18 cellular contexts compared by ENCODE assay signal in the genomic region with DNA sequence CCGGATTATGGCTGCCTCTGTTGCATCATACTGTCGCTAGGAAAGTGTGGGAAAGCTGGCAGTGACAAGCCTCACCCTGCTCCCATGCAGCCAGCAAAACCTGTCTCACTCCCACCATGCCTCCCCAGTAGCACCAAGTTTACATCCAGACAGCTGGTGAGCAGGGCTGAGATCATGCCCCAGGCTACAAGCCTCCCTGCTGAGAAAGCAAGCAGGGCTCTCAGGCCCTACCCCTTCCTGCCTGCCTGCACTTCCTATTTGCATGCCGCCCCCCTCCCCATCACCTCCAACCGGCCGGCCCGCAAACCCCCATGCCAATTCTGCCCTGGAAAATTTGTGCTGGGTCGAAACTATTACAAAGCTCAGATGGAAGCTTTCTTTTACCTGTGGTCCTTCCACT.
A peak's percentile ranks its signal among the peaks of the same experiment; 100 is the strongest.
DNase-seq lines count a peak whose midpoint lies in the region; ATAC-seq and TF ChIP-seq lines count a peak whose summit lies in the region.
"Had no signal": no experiment of that assay in that cellular context is flagged by ENCODE, and none has a peak within 500 bp of the region (broad histone marks: within the 10 kb centered on the region; RNA-seq: fewer than 3 reads in every experiment).

No MANE protein-coding gene starts in this region.

- no peaks in the 10 kb centered on the region for H3K27me3 Mint-ChIP-seq in glutamatergic neuron (ENCODE audit: unreplicated experiment)
- H3K27me3 Mint-ChIP-seq: CD4-positive, alpha-beta T cell had no signal

- ATAC-seq in GM21737 (IDR thresholded peaks at IDR 0.05; ENCODE audit: unreplicated experiment): no peak

- peaks cover 10% of the 10 kb centered on the region for H3K4me1 Mint-ChIP-seq in glutamatergic neuron (ENCODE audit: low read depth, unreplicated experiment)

- peak overlapping the region; percentile 18 for H3K27ac Mint-ChIP-seq in glutamatergic neuron (ENCODE audit: unreplicated experiment)
- H3K27ac Mint-ChIP-seq: CD4-positive, alpha-beta T cell; T-helper 1 cell treated with Interleukin-12 subunit alpha and Interleukin-12 subunit beta and Interleukin-4 antibody, amounts not matched to agents 30 μg/mL and 1 μg/mL, for 36 hours had no signal

- no peak for TF ChIP-seq CTCF in glutamatergic neuron (IDR thresholded peaks at IDR 0.05; ENCODE audit: partially characterized antibody, unreplicated experiment)

- no peaks in the 10 kb centered on the region for H3K36me3 Mint-ChIP-seq in glutamatergic neuron (ENCODE audit: unreplicated experiment)

- H3K9me3 Mint-ChIP-seq in glutamatergic neuron (ENCODE audit: unreplicated experiment): no peaks in the 10 kb centered on the region

- DNase-seq in DMS153 (lab: John Stamatoyannopoulos, UW) (peak; percentile 49), DMS153 treated with DMSO at 0.1 percent for 48 hours (lab: John Stamatoyannopoulos, UW; ENCODE audit: unreplicated experiment) (no peak), NCI-H748 (lab: John Stamatoyannopoulos, UW; ENCODE audit: unreplicated experiment) (peak; percentile 85), glutamatergic neuron (peak; percentile 28), amygdala (lab: John Stamatoyannopoulos, UW) (no peak), NCI-H1048 (lab: John Stamatoyannopoulos, UW) (no peak)
- DNase-seq in stimulated activated naive CD4-positive, alpha-beta T cell treated with Interleukin-2 at 50 U/mL for 16 hours (lab: John Stamatoyannopoulos, UW): no peak
- DNase-seq: BE2C; CD4-positive, alpha-beta T cell; DND-41; GDM1; NCI-H1105 treated with DMSO at 0.1 percent for 48 hours; NCI-H2029 treated with DMSO at 0.1 percent for 48 hours; NCI-H526; NK-92 treated with Interleukin-12 subunit alpha and Interleukin-12 subunit beta, amount 100 ng/mL, for 24 hours; SHP77 treated with DMSO at 0.1 percent for 48 hours had no signal

- no peak overlapping the region for H3K4me3 Mint-ChIP-seq in glutamatergic neuron (ENCODE audit: unreplicated experiment)
- H3K4me3 Mint-ChIP-seq: CD4-positive, alpha-beta T cell; T-helper 1 cell treated with Interleukin-12 subunit alpha and Interleukin-12 subunit beta and Interleukin-4 antibody, amounts not matched to agents 30 μg/mL and 1 μg/mL, for 36 hours had no signal

Comparison
In these comparisons a context has a peak if more than half of its experiments do, and no peak if none do; other contexts are left out.
1. DNase-seq: peak in DMS153 (single experiment), NCI-H748 (single experiment) and glutamatergic neuron (single experiment); none in DMS153 treated with DMSO at 0.1 percent for 48 hours (single experiment), stimulated activated naive CD4-positive, alpha-beta T cell treated with Interleukin-2 at 50 U/mL for 16 hours (single experiment), amygdala (0 of 56) and NCI-H1048 (single experiment).